ENCODE assay signal across 17 cellular contexts in the genomic region with DNA sequence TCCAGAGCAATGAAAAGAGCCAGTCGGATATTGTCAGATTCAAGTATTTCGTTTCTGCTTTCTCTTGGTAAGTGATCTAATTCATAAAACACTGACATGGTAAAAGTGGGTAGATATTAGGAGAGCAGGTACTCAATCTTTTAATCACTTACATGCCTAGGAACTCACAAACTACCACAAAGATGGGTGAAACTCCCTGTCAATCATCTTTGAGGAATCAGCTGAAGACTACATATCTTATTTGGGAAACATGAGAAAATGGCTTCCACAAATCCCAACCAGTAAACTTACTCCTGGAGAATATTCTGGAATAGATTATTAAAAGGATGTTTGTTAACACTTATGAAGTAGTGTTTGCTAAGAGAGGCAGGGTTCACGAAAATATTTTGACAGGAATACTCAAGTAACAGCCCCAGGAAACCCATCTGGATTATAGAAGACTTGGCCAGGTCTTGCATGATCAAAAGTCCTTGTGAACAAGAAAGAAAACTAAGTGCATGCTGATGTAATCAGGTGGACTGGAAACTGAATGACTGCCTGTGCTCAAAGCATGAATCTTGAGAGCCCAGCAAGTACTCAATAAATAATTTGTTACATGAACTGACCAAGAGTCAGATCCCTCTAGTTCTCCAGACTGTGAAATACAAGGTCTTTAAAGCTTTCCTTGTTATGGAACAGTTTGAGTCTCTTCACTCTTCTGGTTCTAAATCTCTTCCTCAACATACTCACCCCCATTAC.
"Had no signal": no experiment of that assay in that cellular context is flagged by ENCODE, and none has a peak within 500 bp of the region (broad histone marks: within the 10 kb centered on the region; RNA-seq: fewer than 3 reads in every experiment).

No MANE protein-coding gene starts in this region.

- H3K9me3 Mint-ChIP-seq: activated CD4-positive, alpha-beta memory T cell treated with anti-CD3 and anti-CD28 coated beads, Interleukin-2, amount 10 ng/mL, durations not matched to agents 7 days and 5 days; activated T-helper 1 cell treated with anti-CD3 and anti-CD28 coated beads, Interleukin-12 subunit alpha, Interleukin-12 subunit beta, Interleukin-2, Interleukin-4 antibody, amounts not matched to agents 30 ng/mL and 10 ng/mL and 1 ng/mL, durations not matched to agents 14 hours and 24 hours and 36 hours had no signal

- H3K4me3 ChIP-seq: breast epithelium, coronary artery, tibial nerve, vagina had no signal

- H3K4me1 ChIP-seq: breast epithelium, vagina had no signal

- DNase-seq: activated CD4-positive, alpha-beta memory T cell treated with anti-CD3 and anti-CD28 coated beads, Interleukin-2, amount 10 ng/mL, durations not matched to agents 7 days and 5 days; activated CD4-positive, alpha-beta T cell treated with anti-CD3 and anti-CD28 coated beads for 36 hours; kidney; midbrain; occipital lobe; posterior cingulate gyrus; retina; stimulated activated naive CD4-positive, alpha-beta T cell treated with Interleukin-2 at 50 U/mL for 16 hours; SW 1271 had no signal

- H3K9me3 ChIP-seq: breast epithelium, tibial nerve, vagina had no signal

- H3K4me3 Mint-ChIP-seq: activated CD4-positive, alpha-beta memory T cell treated with anti-CD3 and anti-CD28 coated beads, Interleukin-2, amount 10 ng/mL, durations not matched to agents 7 days and 5 days; activated CD4-positive, alpha-beta T cell treated with anti-CD3 and anti-CD28 coated beads for 36 hours; activated T-helper 1 cell treated with anti-CD3 and anti-CD28 coated beads, Interleukin-12 subunit alpha, Interleukin-12 subunit beta, Interleukin-2, Interleukin-4 antibody, amounts not matched to agents 30 ng/mL and 10 ng/mL and 1 ng/mL, durations not matched to agents 14 hours and 24 hours and 36 hours had no signal

- FAIRE-seq: astrocyte, frontal cortex, kidney had no signal

- H3K27me3 ChIP-seq: breast epithelium, tibial nerve, vagina had no signal

- H3K36me3 ChIP-seq: breast epithelium had no signal

- H3K27ac Mint-ChIP-seq: activated CD4-positive, alpha-beta memory T cell treated with anti-CD3 and anti-CD28 coated beads, Interleukin-2, amount 10 ng/mL, durations not matched to agents 7 days and 5 days; activated CD4-positive, alpha-beta T cell treated with anti-CD3 and anti-CD28 coated beads for 36 hours; activated T-helper 1 cell treated with anti-CD3 and anti-CD28 coated beads, Interleukin-12 subunit alpha, Interleukin-12 subunit beta, Interleukin-2, Interleukin-4 antibody, amounts not matched to agents 30 ng/mL and 10 ng/mL and 1 ng/mL, durations not matched to agents 14 hours and 24 hours and 36 hours had no signal

- H3K27me3 Mint-ChIP-seq: activated CD4-positive, alpha-beta memory T cell treated with anti-CD3 and anti-CD28 coated beads, Interleukin-2, amount 10 ng/mL, durations not matched to agents 7 days and 5 days; activated CD4-positive, alpha-beta T cell treated with anti-CD3 and anti-CD28 coated beads for 36 hours had no signal

- H3K27ac ChIP-seq: breast epithelium, coronary artery, tibial nerve, vagina had no signal

- ATAC-seq: activated CD4-positive, alpha-beta T cell treated with anti-CD3 and anti-CD28 coated beads for 36 hours; left lobe of liver had no signal

- H3K4me1 Mint-ChIP-seq: activated CD4-positive, alpha-beta memory T cell treated with anti-CD3 and anti-CD28 coated beads, Interleukin-2, amount 10 ng/mL, durations not matched to agents 7 days and 5 days had no signal
